In the genomic region with DNA sequence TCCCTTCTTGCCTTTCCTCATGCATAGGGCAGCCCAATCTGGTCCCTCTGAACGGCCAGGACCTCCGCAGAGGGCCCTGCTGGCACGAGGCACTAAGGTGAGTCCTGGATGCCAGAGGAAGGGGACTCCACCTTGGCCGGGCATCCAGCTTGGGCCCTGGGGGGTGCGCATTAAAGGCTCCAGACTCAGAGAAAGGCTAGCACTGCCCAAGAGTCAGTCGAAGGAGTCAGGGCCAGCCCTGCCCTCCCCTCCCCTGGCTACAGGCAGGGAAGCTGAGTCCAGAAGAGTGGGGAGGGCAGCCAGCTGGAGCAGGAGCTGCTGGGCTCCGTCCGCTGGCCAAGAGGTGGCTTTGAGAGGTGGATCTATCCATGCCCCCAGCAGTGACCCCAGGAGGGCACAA, we compare ENCODE assay signal across 1 cellular context.
TF ChIP-seq lines count a peak whose summit lies in the region.

No MANE protein-coding gene starts in this region.

TF ChIP-seq in HEK293, 187 proteins besides CTCF, POLR2A, EP300 and RAD21 (continued from another document):
- TF ChIP-seq, protein P1, sequence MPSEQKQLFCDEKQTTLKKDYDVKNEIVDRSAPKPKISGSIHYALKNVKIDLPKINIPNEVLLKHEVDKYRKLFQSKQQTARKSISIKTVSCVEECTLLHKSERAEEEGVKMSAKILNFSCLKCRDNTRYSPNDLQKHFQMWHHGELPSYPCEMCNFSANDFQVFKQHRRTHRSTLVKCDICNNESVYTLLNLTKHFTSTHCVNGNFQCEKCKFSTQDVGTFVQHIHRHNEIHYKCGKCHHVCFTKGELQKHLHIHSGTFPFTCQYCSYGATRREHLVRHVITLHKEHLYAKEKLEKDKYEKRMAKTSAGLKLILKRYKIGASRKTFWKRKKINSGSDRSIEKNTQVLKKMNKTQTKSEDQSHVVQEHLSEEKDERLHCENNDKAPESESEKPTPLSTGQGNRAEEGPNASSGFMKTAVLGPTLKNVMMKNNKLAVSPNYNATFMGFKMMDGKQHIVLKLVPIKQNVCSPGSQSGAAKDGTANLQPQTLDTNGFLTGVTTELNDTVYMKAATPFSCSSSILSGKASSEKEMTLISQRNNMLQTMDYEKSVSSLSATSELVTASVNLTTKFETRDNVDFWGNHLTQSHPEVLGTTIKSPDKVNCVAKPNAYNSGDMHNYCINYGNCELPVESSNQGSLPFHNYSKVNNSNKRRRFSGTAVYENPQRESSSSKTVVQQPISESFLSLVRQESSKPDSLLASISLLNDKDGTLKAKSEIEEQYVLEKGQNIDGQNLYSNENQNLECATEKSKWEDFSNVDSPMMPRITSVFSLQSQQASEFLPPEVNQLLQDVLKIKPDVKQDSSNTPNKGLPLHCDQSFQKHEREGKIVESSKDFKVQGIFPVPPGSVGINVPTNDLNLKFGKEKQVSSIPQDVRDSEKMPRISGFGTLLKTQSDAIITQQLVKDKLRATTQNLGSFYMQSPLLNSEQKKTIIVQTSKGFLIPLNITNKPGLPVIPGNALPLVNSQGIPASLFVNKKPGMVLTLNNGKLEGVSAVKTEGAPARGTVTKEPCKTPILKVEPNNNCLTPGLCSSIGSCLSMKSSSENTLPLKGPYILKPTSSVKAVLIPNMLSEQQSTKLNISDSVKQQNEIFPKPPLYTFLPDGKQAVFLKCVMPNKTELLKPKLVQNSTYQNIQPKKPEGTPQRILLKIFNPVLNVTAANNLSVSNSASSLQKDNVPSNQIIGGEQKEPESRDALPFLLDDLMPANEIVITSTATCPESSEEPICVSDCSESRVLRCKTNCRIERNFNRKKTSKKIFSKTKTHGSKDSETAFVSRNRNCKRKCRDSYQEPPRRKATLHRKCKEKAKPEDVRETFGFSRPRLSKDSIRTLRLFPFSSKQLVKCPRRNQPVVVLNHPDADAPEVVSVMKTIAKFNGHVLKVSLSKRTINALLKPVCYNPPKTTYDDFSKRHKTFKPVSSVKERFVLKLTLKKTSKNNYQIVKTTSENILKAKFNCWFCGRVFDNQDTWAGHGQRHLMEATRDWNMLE (tag by site-specific recombination; conservative IDR thresholded peaks at IDR 0.05; ENCODE audit: low read depth) = no peak
- no peak for TF ChIP-seq ZNF311 (tag by site-specific recombination; IDR thresholded peaks at IDR 0.05; ENCODE audit: borderline replicate concordance)
